In genomic region chr19:46813570-46814358, GRCh38 we compare ENCODE assay signal across 11 cellular contexts. TPM values are rescaled to one million over a fixed set of nuclear protein-coding genes. Genes with fewer than 3 reads are reported as not detected.
A peak's percentile ranks its signal among the peaks of the same experiment; 100 is the strongest.
DNase-seq lines count a peak whose midpoint lies in the region; ATAC-seq, FAIRE-seq and TF ChIP-seq lines count a peak whose summit lies in the region.
"Had no signal": no experiment of that assay in that cellular context is flagged by ENCODE, and none has a peak within 500 bp of the region (broad histone marks: within the 10 kb centered on the region; RNA-seq: fewer than 3 reads in every experiment).

No MANE protein-coding gene starts in this region.

- H3K36me3 ChIP-seq in K562 (ENCODE audit: control insufficient read depth, insufficient read depth, low read length) (no peaks in the 10 kb centered on the region), thoracic aorta (no peaks in the 10 kb centered on the region)

- POLR2A ChIA-PET in K562 (lab: Yijun Ruan, JAX): interaction anchor here (1.1 to 4.3 kb wide), 3 partner anchors 18 to 29 kb away, joined by 3 to 31 read pairs (median 3); no protein-coding TSS in a partner anchor

- no peak for TF ChIP-seq CTCF in LNCaP clone FGC (IDR thresholded peaks at IDR 0.05; ENCODE audit: control insufficient read depth, extremely low read depth, insufficient read depth)
- TF ChIP-seq CTCF in K562 (IDR thresholded peaks at IDR 0.05 in 2 of 3, conservative IDR thresholded peaks at IDR 0.05 in 1 of 3; ENCODE audit: insufficient read depth in 2 of 3, low read depth in 1 of 3, low read length in 3 of 3): no peak
- TF ChIP-seq CTCF in thoracic aorta (IDR thresholded peaks at IDR 0.05): no peak

- no TSS peak for BruUV-seq in K562 (replicated peaks; lab: Mats Ljungman, UMichigan)

- CTCF ChIA-PET in K562 (lab: Yijun Ruan, JAX; ENCODE audit: low intra/inter-chr PET ratio): no interaction called here

- TF ChIP-seq EP300 in K562 (IDR thresholded peaks at IDR 0.05; ENCODE audit: low read length): no peak

- FAIRE-seq in K562 (lab: Jason Lieb, UNC): no peak

- no peaks in the 10 kb centered on the region for H3K79me2 ChIP-seq in K562 (ENCODE audit: control insufficient read depth, insufficient read depth, low read length)

- peak overlapping the region; percentile 80 for H2AFZ ChIP-seq in K562 (ENCODE audit: low read depth, low read length)

- in situ Hi-C loops in K562 (cut with MboI): no loop called here

- H3K9me1 ChIP-seq in K562 (ENCODE audit: control insufficient read depth, insufficient read depth, low read length): no peaks in the 10 kb centered on the region

- TF ChIP-seq RAD21 in K562 (CRISPR knock-in tag; conservative IDR thresholded peaks at IDR 0.05 in 1 of 2, IDR thresholded peaks at IDR 0.05 in 1 of 2): no peak

- intact Hi-C loops in K562 (cut with micrococcal nuclease): no loop called here

- no peaks in the 10 kb centered on the region for H3K27me3 ChIP-seq in K562 (ENCODE audit: control insufficient read depth in 2 of 2, insufficient read depth in 2 of 2, low read length in 2 of 2)
- no peaks in the 10 kb centered on the region for H3K27me3 ChIP-seq in thoracic aorta (replicated peaks; ENCODE audit: insufficient read depth)

- 63% methylated on average over 10 of the region's 11 CpGs for WGBS in K562 (ENCODE audit: insufficient coverage, low coverage, missing lambda C conversion rate)

- H3K4me3 ChIP-seq in LNCaP clone FGC (ENCODE audit: low read depth, low read length): no peak overlapping the region
- no peak overlapping the region for H3K4me3 ChIP-seq in K562
- no peak overlapping the region for H3K4me3 ChIP-seq in thoracic aorta

- no peaks in the 10 kb centered on the region for H3K9me3 ChIP-seq in K562 (replicated peaks; ENCODE audit: control insufficient read depth, insufficient read depth, low read depth, low read length)
- no peaks in the 10 kb centered on the region for H3K9me3 ChIP-seq in thoracic aorta

- no peak for TF ChIP-seq POLR2A in K562 (conservative IDR thresholded peaks at IDR 0.05)

- no peaks in the 10 kb centered on the region for H4K20me1 ChIP-seq in K562 (replicated peaks; ENCODE audit: control insufficient read depth, insufficient read depth, low read length)

- DNase-seq in LNCaP clone FGC (ENCODE audit: low read depth) (peak; percentile 83), K562 (ENCODE audit: extremely low read depth in 1 of 4, low spot score in 3 of 4) (peak in 2 of 4 experiments; percentile 37 to 38), left kidney (ENCODE audit: low read depth, low spot score) (peak; percentile 77), thoracic aorta (ENCODE audit: low spot score) (no peak), NCI-H1105 treated with DMSO at 0.1 percent for 48 hours (lab: John Stamatoyannopoulos, UW) (no peak)
- no peak for DNase-seq in activated CD4-positive, alpha-beta T cell treated with anti-CD3 and anti-CD28 coated beads, Interleukin-2, amount 50 U/mL, for 48 hours
- DNase-seq: activated gamma-delta T cell, MM.1S, T-helper 1 cell had no signal

- ATAC-seq in K562: peak; percentile 54
- peak; percentile 42 for ATAC-seq in thoracic aorta (ENCODE audit: insufficient number of reproducible peaks, low FRiP score, low read depth)
- no peak for ATAC-seq in GM21529 (IDR thresholded peaks at IDR 0.05; ENCODE audit: unreplicated experiment)
- ATAC-seq in GM21825 (IDR thresholded peaks at IDR 0.05; ENCODE audit: unreplicated experiment): no peak

- H3K4me2 ChIP-seq in K562 (ENCODE audit: insufficient read depth, low read length): no peak overlapping the region

- peak overlapping the region in 1 of 2 experiments; percentile 72; a peak in 2 of 4 replicates for H3K9ac ChIP-seq in K562 (ENCODE audit: insufficient read depth in 1 of 2, low read depth in 2 of 2, low read length in 2 of 2)

- H3K4me1 ChIP-seq in K562 (replicated peaks in 1 of 2; ENCODE audit: control insufficient read depth in 2 of 2, insufficient read depth in 2 of 2, low read length in 2 of 2) (peaks cover 8 to 30% of the 10 kb centered on the region in 2 experiments; a peak in 4 of 5 replicates), thoracic aorta (ENCODE audit: control insufficient read depth in 1 of 2, low read depth in 2 of 2) (peaks cover 7 to 23% of the 10 kb centered on the region in 2 donors)

- 0 out of 3 replicates have a peak overlapping the region, but pooled peaks have one; percentile 21 for H3K27ac ChIP-seq in K562 (ENCODE audit: extremely low read depth, low read depth, low read length)
- H3K27ac ChIP-seq in thoracic aorta: peak overlapping the region; percentile 90 to 97

TF ChIP-seq in K562, 482 proteins besides CTCF, POLR2A, EP300 and RAD21:
- TF ChIP-seq DPF2 (IDR thresholded peaks at IDR 0.05): 0 out of 2 replicates have a peak, but pooled peaks have one; percentile 14
- TF ChIP-seq ZBTB17 (CRISPR knock-in tag; IDR thresholded peaks at IDR 0.05): no peak
- peak; percentile 24 to 40; a peak in 1 of 4 replicates for TF ChIP-seq KDM1A (IDR thresholded peaks at IDR 0.05)
TF ChIP-seq in K562: peak in this region for 2.

RNA-seq across cellular contexts. Expression of gene SLC1A5, which starts 25.4 kb away (rescaled TPM):
- 143 and 394 TPM in 2 replicates for total RNA-seq in K562 (2011; cell fraction: chromatin; rRNA removed; ENCODE audit: low replicate concordance)
- 510 and 601 TPM in 2 replicates for total RNA-seq in K562 (2011; cell fraction: nucleolus; rRNA removed)
- 377 and 409 TPM in 2 replicates for total RNA-seq in K562 (2011; cell fraction: nucleoplasm; rRNA removed)
- total RNA-seq in K562 (2014; rRNA removed) (257 and 266 TPM in 2 replicates), K562 (2014; rRNA removed; fragmentation: Illumina TruSeq; extraction: Trizol) (77.5 and 94.9 TPM in 2 replicates), K562 (2015; rRNA removed; fragmentation: Illumina TruSeq; extraction: Trizol) (113 and 122 TPM in 2 replicates), K562 (2021) (398 and 417 TPM in 2 replicates), thoracic aorta (10 to 100 TPM; 48.7 to 66.2 TPM)
- polyA plus RNA-seq in K562 (2011; rRNA removed) (134 and 227 TPM in 2 replicates), K562 (2014; fragmentation: Illumina TruSeq; extraction: Trizol) (250 and 336 TPM in 2 replicates), K562 (2014; fragmentation: Nextera tagmentation; extraction: Ambion mirVana) (10 to 100 TPM; 31.2 to 42.0 TPM), K562 (2014; rRNA removed) (169 and 256 TPM in 2 replicates)
- 233 and 332 TPM in 2 replicates for polyA plus RNA-seq in K562 (2011; cell fraction: cytosol; rRNA removed)
- polyA plus RNA-seq in K562 (2011; cell fraction: nucleus; rRNA removed): 141 and 179 TPM in 2 replicates
- polyA plus RNA-seq in K562 (2012): 221 and 421 TPM in 2 replicates
- polyA minus RNA-seq in K562 (2011; rRNA and poly(A)+ RNA removed): 150 and 164 TPM in 2 replicates
- polyA minus RNA-seq in K562 (2011; cell fraction: cytosol; rRNA and poly(A)+ RNA removed): 145 and 162 TPM in 2 replicates
- polyA minus RNA-seq in K562 (2011; cell fraction: nucleus; rRNA and poly(A)+ RNA removed): 58.6 and 64.8 TPM in 2 replicates

RNA-seq across cellular contexts. Expression of gene AP2S1, which starts 36.9 kb away (rescaled TPM):
- 19.6 and 27.0 TPM in 2 replicates for total RNA-seq in K562 (2011; cell fraction: chromatin; rRNA removed; ENCODE audit: low replicate concordance)
- total RNA-seq in K562 (2011; cell fraction: nucleolus; rRNA removed): 40.3 and 42.5 TPM in 2 replicates
- total RNA-seq in K562 (2011; cell fraction: nucleoplasm; rRNA removed): 31.1 and 45.0 TPM in 2 replicates
- total RNA-seq in K562 (2014; rRNA removed): 294 and 338 TPM in 2 replicates
- total RNA-seq in K562 (2014; rRNA removed; fragmentation: Illumina TruSeq; extraction: Trizol): 95.3 and 97.5 TPM in 2 replicates
- 131 and 143 TPM in 2 replicates for total RNA-seq in K562 (2015; rRNA removed; fragmentation: Illumina TruSeq; extraction: Trizol)
- 254 and 263 TPM in 2 replicates for total RNA-seq in K562 (2021)
- polyA plus RNA-seq in K562 (2011; rRNA removed): 136 and 171 TPM in 2 replicates
- polyA plus RNA-seq in K562 (2011; cell fraction: cytosol; rRNA removed): 201 and 310 TPM in 2 replicates
- 91.4 and 98.6 TPM in 2 replicates for polyA plus RNA-seq in K562 (2011; cell fraction: nucleus; rRNA removed)
- 190 and 267 TPM in 2 replicates for polyA plus RNA-seq in K562 (2012)
- 118 and 172 TPM in 2 replicates for polyA plus RNA-seq in K562 (2014; fragmentation: Illumina TruSeq; extraction: Trizol)
- polyA plus RNA-seq in K562 (2014; fragmentation: Nextera tagmentation; extraction: Ambion mirVana): 10 to 100 TPM; 32.4 to 72.0 TPM
- 196 and 212 TPM in 2 replicates for polyA plus RNA-seq in K562 (2014; rRNA removed)
- polyA minus RNA-seq in K562 (2011; rRNA and poly(A)+ RNA removed): 57.4 and 64.7 TPM in 2 replicates
- 73.8 and 86.9 TPM in 2 replicates for polyA minus RNA-seq in K562 (2011; cell fraction: cytosol; rRNA and poly(A)+ RNA removed)
- polyA minus RNA-seq in K562 (2011; cell fraction: nucleus; rRNA and poly(A)+ RNA removed): 14.7 and 22.1 TPM in 2 replicates
- total RNA-seq in thoracic aorta: 10 to 100 TPM; 76.5 to 93.8 TPM

RNA-seq across cellular contexts. Expression of gene ARHGAP35, which starts 47.0 kb away (rescaled TPM):
- total RNA-seq in K562 (2011; cell fraction: chromatin; rRNA removed; ENCODE audit: low replicate concordance): 56.5 and 65.8 TPM in 2 replicates
- total RNA-seq in K562 (2011; cell fraction: nucleolus; rRNA removed): 33.2 and 33.8 TPM in 2 replicates
- total RNA-seq in K562 (2011; cell fraction: nucleoplasm; rRNA removed): 42.5 and 45.8 TPM in 2 replicates
- total RNA-seq in K562 (2014; rRNA removed) (10.2 and 13.8 TPM in 2 replicates), K562 (2014; rRNA removed; fragmentation: Illumina TruSeq; extraction: Trizol) (13.9 TPM in 2 replicates), K562 (2015; rRNA removed; fragmentation: Illumina TruSeq; extraction: Trizol) (16.0 and 16.2 TPM in 2 replicates), K562 (2021) (24.5 and 26.4 TPM in 2 replicates), thoracic aorta (10 to 100 TPM; 42.9 to 51.1 TPM)
- polyA plus RNA-seq in K562 (2011; rRNA removed) (9.8 and 10.2 TPM in 2 replicates), K562 (2014; fragmentation: Illumina TruSeq; extraction: Trizol) (15.7 and 18.6 TPM in 2 replicates), K562 (2014; fragmentation: Nextera tagmentation; extraction: Ambion mirVana) (1 to 10 TPM in 1 of 2 experiments, under 1 TPM in 1; 0.27 to 1.1 TPM), K562 (2014; rRNA removed) (7.6 and 9.4 TPM in 2 replicates)
- 7.1 and 11.1 TPM in 2 replicates for polyA plus RNA-seq in K562 (2011; cell fraction: cytosol; rRNA removed)
- polyA plus RNA-seq in K562 (2011; cell fraction: nucleus; rRNA removed): 10.6 and 12.9 TPM in 2 replicates
- 16.8 and 21.4 TPM in 2 replicates for polyA plus RNA-seq in K562 (2012)
- 26.2 and 28.7 TPM in 2 replicates for polyA minus RNA-seq in K562 (2011; rRNA and poly(A)+ RNA removed)
- polyA minus RNA-seq in K562 (2011; cell fraction: cytosol; rRNA and poly(A)+ RNA removed): 16.0 and 16.7 TPM in 2 replicates
- 16.4 and 22.9 TPM in 2 replicates for polyA minus RNA-seq in K562 (2011; cell fraction: nucleus; rRNA and poly(A)+ RNA removed)

Comparison
In these comparisons a context has a peak if more than half of its experiments do, and no peak if none do; other contexts are left out.
1. DNase-seq: peak in LNCaP clone FGC (single experiment) and left kidney (single experiment); none in thoracic aorta (single experiment), activated CD4-positive, alpha-beta T cell treated with anti-CD3 and anti-CD28 coated beads, Interleukin-2, amount 50 U/mL, for 48 hours (0 of 2) and NCI-H1105 treated with DMSO at 0.1 percent for 48 hours (single experiment).
2. ATAC-seq: peak in K562 (single experiment) and thoracic aorta (single experiment); none in GM21529 (single experiment) and GM21825 (single experiment).